Comparison of ENCODE assay signal across 1 cellular context in the genomic region with DNA sequence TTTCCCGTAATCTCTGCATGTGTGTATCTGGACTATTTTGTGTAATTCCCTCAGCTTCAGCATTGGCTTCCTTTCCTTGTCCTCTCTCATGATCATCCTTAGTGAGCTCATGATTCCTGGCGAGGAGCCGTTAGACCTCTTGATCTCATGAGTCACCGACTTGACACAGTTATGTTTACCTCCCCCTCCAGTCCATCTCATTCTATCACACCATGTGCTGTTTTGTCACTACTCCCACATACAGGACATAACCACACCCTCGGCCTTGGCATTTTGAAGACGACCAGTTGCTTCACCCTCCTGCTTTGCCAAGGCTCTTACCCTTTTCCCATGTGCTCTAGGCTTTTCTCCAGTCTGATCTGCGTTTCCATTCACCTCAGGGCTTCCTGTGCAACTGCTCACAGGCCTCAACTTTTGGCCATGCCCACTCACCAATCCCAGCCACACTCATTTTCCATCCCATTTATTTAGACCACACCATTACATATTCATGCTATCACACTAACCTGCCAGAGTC.
A peak's percentile ranks its signal among the peaks of the same experiment; 100 is the strongest.
TF ChIP-seq lines count a peak whose summit lies in the region.

No MANE protein-coding gene starts in this region.

TF ChIP-seq in K562, 482 proteins besides CTCF, POLR2A, EP300 and RAD21 (continued from another document and continues in another):
- TF ChIP-seq, protein P1, sequence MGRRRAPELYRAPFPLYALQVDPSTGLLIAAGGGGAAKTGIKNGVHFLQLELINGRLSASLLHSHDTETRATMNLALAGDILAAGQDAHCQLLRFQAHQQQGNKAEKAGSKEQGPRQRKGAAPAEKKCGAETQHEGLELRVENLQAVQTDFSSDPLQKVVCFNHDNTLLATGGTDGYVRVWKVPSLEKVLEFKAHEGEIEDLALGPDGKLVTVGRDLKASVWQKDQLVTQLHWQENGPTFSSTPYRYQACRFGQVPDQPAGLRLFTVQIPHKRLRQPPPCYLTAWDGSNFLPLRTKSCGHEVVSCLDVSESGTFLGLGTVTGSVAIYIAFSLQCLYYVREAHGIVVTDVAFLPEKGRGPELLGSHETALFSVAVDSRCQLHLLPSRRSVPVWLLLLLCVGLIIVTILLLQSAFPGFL (CRISPR knock-in tag; IDR thresholded peaks at IDR 0.05) = no peak
- TF ChIP-seq EWSR1 (IDR thresholded peaks at IDR 0.05; ENCODE audit: borderline replicate concordance, low read depth, partially characterized antibody) = no peak
- TF ChIP-seq TCF7L2 (IDR thresholded peaks at IDR 0.05; ENCODE audit: low read depth, low read length) = no peak
- TF ChIP-seq NONO (IDR thresholded peaks at IDR 0.05; ENCODE audit: low read depth in 2 of 2, low read length in 1 of 2) = no peak
- TF ChIP-seq NFATC3 (IDR thresholded peaks at IDR 0.05) = no peak
- no peak for TF ChIP-seq RBM15 (IDR thresholded peaks at IDR 0.05; ENCODE audit: insufficient read depth, low read length)
- TF ChIP-seq SETDB1 (IDR thresholded peaks at IDR 0.05; ENCODE audit: low read length) = no peak
- no peak for TF ChIP-seq ZNF217 (CRISPR knock-in tag; IDR thresholded peaks at IDR 0.05)
- TF ChIP-seq, protein P2, sequence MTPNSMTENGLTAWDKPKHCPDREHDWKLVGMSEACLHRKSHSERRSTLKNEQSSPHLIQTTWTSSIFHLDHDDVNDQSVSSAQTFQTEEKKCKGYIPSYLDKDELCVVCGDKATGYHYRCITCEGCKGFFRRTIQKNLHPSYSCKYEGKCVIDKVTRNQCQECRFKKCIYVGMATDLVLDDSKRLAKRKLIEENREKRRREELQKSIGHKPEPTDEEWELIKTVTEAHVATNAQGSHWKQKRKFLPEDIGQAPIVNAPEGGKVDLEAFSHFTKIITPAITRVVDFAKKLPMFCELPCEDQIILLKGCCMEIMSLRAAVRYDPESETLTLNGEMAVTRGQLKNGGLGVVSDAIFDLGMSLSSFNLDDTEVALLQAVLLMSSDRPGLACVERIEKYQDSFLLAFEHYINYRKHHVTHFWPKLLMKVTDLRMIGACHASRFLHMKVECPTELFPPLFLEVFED (CRISPR knock-in tag; conservative IDR thresholded peaks at IDR 0.05) = peak; percentile 45; the same call in 1 of the 2 replicates
- TF ChIP-seq, protein P3, sequence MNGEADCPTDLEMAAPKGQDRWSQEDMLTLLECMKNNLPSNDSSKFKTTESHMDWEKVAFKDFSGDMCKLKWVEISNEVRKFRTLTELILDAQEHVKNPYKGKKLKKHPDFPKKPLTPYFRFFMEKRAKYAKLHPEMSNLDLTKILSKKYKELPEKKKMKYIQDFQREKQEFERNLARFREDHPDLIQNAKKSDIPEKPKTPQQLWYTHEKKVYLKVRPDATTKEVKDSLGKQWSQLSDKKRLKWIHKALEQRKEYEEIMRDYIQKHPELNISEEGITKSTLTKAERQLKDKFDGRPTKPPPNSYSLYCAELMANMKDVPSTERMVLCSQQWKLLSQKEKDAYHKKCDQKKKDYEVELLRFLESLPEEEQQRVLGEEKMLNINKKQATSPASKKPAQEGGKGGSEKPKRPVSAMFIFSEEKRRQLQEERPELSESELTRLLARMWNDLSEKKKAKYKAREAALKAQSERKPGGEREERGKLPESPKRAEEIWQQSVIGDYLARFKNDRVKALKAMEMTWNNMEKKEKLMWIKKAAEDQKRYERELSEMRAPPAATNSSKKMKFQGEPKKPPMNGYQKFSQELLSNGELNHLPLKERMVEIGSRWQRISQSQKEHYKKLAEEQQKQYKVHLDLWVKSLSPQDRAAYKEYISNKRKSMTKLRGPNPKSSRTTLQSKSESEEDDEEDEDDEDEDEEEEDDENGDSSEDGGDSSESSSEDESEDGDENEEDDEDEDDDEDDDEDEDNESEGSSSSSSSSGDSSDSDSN (IDR thresholded peaks at IDR 0.05; ENCODE audit: borderline replicate concordance in 1 of 2, low read depth in 2 of 2, low read length in 2 of 2) = no peak
- no peak for TF ChIP-seq ZNF253 (CRISPR knock-in tag; conservative IDR thresholded peaks at IDR 0.05)
- TF ChIP-seq MTF1 (CRISPR knock-in tag; IDR thresholded peaks at IDR 0.05; ENCODE audit: borderline replicate concordance) = no peak
- TF ChIP-seq, protein P4, sequence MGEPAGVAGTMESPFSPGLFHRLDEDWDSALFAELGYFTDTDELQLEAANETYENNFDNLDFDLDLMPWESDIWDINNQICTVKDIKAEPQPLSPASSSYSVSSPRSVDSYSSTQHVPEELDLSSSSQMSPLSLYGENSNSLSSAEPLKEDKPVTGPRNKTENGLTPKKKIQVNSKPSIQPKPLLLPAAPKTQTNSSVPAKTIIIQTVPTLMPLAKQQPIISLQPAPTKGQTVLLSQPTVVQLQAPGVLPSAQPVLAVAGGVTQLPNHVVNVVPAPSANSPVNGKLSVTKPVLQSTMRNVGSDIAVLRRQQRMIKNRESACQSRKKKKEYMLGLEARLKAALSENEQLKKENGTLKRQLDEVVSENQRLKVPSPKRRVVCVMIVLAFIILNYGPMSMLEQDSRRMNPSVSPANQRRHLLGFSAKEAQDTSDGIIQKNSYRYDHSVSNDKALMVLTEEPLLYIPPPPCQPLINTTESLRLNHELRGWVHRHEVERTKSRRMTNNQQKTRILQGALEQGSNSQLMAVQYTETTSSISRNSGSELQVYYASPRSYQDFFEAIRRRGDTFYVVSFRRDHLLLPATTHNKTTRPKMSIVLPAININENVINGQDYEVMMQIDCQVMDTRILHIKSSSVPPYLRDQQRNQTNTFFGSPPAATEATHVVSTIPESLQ (CRISPR knock-in tag; IDR thresholded peaks at IDR 0.05) = no peak
- no peak for TF ChIP-seq NR4A1 (CRISPR knock-in tag; IDR thresholded peaks at IDR 0.05)
- no peak for TF ChIP-seq NR4A1 (tag; IDR thresholded peaks at IDR 0.05)
- TF ChIP-seq, protein P5, sequence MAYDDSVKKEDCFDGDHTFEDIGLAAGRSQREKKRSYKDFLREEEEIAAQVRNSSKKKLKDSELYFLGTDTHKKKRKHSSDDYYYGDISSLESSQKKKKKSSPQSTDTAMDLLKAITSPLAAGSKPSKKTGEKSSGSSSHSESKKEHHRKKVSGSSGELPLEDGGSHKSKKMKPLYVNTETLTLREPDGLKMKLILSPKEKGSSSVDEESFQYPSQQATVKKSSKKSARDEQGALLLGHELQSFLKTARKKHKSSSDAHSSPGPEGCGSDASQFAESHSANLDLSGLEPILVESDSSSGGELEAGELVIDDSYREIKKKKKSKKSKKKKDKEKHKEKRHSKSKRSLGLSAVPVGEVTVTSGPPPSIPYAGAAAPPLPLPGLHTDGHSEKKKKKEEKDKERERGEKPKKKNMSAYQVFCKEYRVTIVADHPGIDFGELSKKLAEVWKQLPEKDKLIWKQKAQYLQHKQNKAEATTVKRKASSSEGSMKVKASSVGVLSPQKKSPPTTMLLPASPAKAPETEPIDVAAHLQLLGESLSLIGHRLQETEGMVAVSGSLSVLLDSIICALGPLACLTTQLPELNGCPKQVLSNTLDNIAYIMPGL (CRISPR knock-in tag; IDR thresholded peaks at IDR 0.05) = no peak
- TF ChIP-seq, protein P6, sequence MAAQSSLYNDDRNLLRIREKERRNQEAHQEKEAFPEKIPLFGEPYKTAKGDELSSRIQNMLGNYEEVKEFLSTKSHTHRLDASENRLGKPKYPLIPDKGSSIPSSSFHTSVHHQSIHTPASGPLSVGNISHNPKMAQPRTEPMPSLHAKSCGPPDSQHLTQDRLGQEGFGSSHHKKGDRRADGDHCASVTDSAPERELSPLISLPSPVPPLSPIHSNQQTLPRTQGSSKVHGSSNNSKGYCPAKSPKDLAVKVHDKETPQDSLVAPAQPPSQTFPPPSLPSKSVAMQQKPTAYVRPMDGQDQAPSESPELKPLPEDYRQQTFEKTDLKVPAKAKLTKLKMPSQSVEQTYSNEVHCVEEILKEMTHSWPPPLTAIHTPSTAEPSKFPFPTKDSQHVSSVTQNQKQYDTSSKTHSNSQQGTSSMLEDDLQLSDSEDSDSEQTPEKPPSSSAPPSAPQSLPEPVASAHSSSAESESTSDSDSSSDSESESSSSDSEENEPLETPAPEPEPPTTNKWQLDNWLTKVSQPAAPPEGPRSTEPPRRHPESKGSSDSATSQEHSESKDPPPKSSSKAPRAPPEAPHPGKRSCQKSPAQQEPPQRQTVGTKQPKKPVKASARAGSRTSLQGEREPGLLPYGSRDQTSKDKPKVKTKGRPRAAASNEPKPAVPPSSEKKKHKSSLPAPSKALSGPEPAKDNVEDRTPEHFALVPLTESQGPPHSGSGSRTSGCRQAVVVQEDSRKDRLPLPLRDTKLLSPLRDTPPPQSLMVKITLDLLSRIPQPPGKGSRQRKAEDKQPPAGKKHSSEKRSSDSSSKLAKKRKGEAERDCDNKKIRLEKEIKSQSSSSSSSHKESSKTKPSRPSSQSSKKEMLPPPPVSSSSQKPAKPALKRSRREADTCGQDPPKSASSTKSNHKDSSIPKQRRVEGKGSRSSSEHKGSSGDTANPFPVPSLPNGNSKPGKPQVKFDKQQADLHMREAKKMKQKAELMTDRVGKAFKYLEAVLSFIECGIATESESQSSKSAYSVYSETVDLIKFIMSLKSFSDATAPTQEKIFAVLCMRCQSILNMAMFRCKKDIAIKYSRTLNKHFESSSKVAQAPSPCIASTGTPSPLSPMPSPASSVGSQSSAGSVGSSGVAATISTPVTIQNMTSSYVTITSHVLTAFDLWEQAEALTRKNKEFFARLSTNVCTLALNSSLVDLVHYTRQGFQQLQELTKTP (IDR thresholded peaks at IDR 0.05; ENCODE audit: low read depth in 1 of 2, partially characterized antibody in 2 of 2) = peak; percentile 37 to 76
- no peak for TF ChIP-seq U2AF2 (optimal IDR thresholded peaks at IDR 0.05; ENCODE audit: low read depth, low read length)
- TF ChIP-seq ZNF76 (CRISPR knock-in tag; IDR thresholded peaks at IDR 0.05; ENCODE audit: borderline replicate concordance) = no peak
- peak; percentile 84; the same call in 1 of the 2 replicates for TF ChIP-seq ZKSCAN8 (CRISPR knock-in tag; IDR thresholded peaks at IDR 0.05)
- TF ChIP-seq COPS2 (conservative IDR thresholded peaks at IDR 0.05) = no peak
- TF ChIP-seq, protein P7, sequence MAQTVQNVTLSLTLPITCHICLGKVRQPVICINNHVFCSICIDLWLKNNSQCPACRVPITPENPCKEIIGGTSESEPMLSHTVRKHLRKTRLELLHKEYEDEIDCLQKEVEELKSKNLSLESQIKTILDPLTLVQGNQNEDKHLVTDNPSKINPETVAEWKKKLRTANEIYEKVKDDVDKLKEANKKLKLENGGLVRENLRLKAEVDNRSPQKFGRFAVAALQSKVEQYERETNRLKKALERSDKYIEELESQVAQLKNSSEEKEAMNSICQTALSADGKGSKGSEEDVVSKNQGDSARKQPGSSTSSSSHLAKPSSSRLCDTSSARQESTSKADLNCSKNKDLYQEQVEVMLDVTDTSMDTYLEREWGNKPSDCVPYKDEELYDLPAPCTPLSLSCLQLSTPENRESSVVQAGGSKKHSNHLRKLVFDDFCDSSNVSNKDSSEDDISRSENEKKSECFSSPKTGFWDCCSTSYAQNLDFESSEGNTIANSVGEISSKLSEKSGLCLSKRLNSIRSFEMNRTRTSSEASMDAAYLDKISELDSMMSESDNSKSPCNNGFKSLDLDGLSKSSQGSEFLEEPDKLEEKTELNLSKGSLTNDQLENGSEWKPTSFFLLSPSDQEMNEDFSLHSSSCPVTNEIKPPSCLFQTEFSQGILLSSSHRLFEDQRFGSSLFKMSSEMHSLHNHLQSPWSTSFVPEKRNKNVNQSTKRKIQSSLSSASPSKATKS (CRISPR knock-in tag; IDR thresholded peaks at IDR 0.05) = no peak
- TF ChIP-seq NCOA6 (IDR thresholded peaks at IDR 0.05) = no peak
- TF ChIP-seq ZKSCAN1 (IDR thresholded peaks at IDR 0.05; ENCODE audit: low read depth, low read length) = no peak
- TF ChIP-seq, protein P8, sequence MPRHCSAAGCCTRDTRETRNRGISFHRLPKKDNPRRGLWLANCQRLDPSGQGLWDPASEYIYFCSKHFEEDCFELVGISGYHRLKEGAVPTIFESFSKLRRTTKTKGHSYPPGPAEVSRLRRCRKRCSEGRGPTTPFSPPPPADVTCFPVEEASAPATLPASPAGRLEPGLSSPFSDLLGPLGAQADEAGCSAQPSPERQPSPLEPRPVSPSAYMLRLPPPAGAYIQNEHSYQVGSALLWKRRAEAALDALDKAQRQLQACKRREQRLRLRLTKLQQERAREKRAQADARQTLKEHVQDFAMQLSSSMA (CRISPR knock-in tag; IDR thresholded peaks at IDR 0.05) = no peak
- no peak for TF ChIP-seq KDM2B (CRISPR knock-in tag; IDR thresholded peaks at IDR 0.05)
- no peak for TF ChIP-seq KAT8 (IDR thresholded peaks at IDR 0.05; ENCODE audit: low read depth)
- TF ChIP-seq ZNF764 (CRISPR knock-in tag; IDR thresholded peaks at IDR 0.05; ENCODE audit: low read depth) = no peak
- TF ChIP-seq FOS (IDR thresholded peaks at IDR 0.05; ENCODE audit: extremely low read depth, insufficient read length) = peak; percentile 63
- TF ChIP-seq ZNF316 (IDR thresholded peaks at IDR 0.05) = no peak
- peak in 1 of 2 experiments; percentile 86; a peak in 2 of 4 replicates for TF ChIP-seq HDAC1 (IDR thresholded peaks at IDR 0.05)
- peak; percentile 69 for TF ChIP-seq MEIS2 (IDR thresholded peaks at IDR 0.05; ENCODE audit: partially characterized antibody)
- TF ChIP-seq MTA3 (IDR thresholded peaks at IDR 0.05; ENCODE audit: borderline replicate concordance) = peak; percentile 37; the same call in 1 of the 2 replicates
- TF ChIP-seq BCOR (IDR thresholded peaks at IDR 0.05) = peak; percentile 36; the same call in 1 of the 2 replicates
- TF ChIP-seq ZNF133 (CRISPR knock-in tag; IDR thresholded peaks at IDR 0.05) = no peak
- peak; percentile 42; the same call in 1 of the 2 replicates for TF ChIP-seq KLF1 (tag; IDR thresholded peaks at IDR 0.05)
- TF ChIP-seq, protein P9, sequence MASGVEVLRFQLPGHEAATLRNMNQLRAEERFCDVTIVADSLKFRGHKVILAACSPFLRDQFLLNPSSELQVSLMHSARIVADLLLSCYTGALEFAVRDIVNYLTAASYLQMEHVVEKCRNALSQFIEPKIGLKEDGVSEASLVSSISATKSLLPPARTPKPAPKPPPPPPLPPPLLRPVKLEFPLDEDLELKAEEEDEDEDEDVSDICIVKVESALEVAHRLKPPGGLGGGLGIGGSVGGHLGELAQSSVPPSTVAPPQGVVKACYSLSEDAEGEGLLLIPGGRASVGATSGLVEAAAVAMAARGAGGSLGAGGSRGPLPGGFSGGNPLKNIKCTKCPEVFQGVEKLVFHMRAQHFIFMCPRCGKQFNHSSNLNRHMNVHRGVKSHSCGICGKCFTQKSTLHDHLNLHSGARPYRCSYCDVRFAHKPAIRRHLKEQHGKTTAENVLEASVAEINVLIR (CRISPR knock-in tag; IDR thresholded peaks at IDR 0.05) = peak; percentile 42; the same call in 1 of the 2 replicates
- peak; percentile 71 for TF ChIP-seq EP400 (IDR thresholded peaks at IDR 0.05)
- 0 out of 2 replicates have a peak, but pooled peaks have one; percentile 17 for TF ChIP-seq POLR2AphosphoS5 (IDR thresholded peaks at IDR 0.05; ENCODE audit: control insufficient read depth, insufficient read depth, low read depth, low read length)
- TF ChIP-seq STAT5A (IDR thresholded peaks at IDR 0.05; ENCODE audit: borderline replicate concordance, low read length) = 0 out of 2 replicates have a peak, but pooled peaks have one; percentile 7
- no peak for TF ChIP-seq TAF15 (IDR thresholded peaks at IDR 0.05; ENCODE audit: low read depth, low read length)
- TF ChIP-seq ETS2 (tag; IDR thresholded peaks at IDR 0.05; ENCODE audit: borderline replicate concordance, poor library complexity, severe bottlenecking) = no peak
- TF ChIP-seq CBX8 (IDR thresholded peaks at IDR 0.05; ENCODE audit: borderline replicate concordance, extremely low read depth, low read depth, low read length, poor library complexity, severe bottlenecking) = no peak
- no peak for TF ChIP-seq GATA2 (CRISPR knock-in tag; IDR thresholded peaks at IDR 0.05)
- no peak for TF ChIP-seq MED1 (CRISPR knock-in tag; IDR thresholded peaks at IDR 0.05; ENCODE audit: borderline replicate concordance)
